Comparison of ENCODE assay signal across 18 cellular contexts in genomic region chr3:54966979-54967378, GRCh38. TPM values are rescaled to one million over a fixed set of nuclear protein-coding genes. Genes with fewer than 3 reads are reported as not detected.
"Had no signal": no experiment of that assay in that cellular context is flagged by ENCODE, and none has a peak within 500 bp of the region (broad histone marks: within the 10 kb centered on the region; RNA-seq: fewer than 3 reads in every experiment).

No MANE protein-coding gene starts in this region.

- H3K9me3 ChIP-seq: adrenal gland, suprapubic skin, upper lobe of left lung had no signal

- H3K4me3 ChIP-seq: adrenal gland, suprapubic skin, upper lobe of left lung had no signal

- ATAC-seq: activated CD8-positive, alpha-beta T cell treated with anti-CD3 and anti-CD28 coated beads, Interleukin-2, amount 10 ng/mL, durations not matched to agents 7 days and 5 days; esophagus mucosa; left ventricle myocardium superior; right cardiac atrium had no signal

- FAIRE-seq: colon had no signal

- H3K27ac ChIP-seq: adrenal gland, suprapubic skin, upper lobe of left lung had no signal

- H3K4me1 ChIP-seq: upper lobe of left lung had no signal

- DNase-seq: activated CD4-positive, alpha-beta T cell treated with anti-CD3 and anti-CD28 coated beads for 48 hours; activated CD8-positive, alpha-beta memory T cell treated with anti-CD3 and anti-CD28 coated beads, Interleukin-2, amount 50 U/mL, for 4 hours; activated CD8-positive, alpha-beta T cell treated with anti-CD3 and anti-CD28 coated beads, Interleukin-2, amount 10 ng/mL, durations not matched to agents 7 days and 5 days; activated effector memory CD4-positive, alpha-beta T cell treated with anti-CD3 and anti-CD28 coated beads, Interleukin-2, amount 50 U/mL, for 16 hours; activated T-cell treated with anti-CD3 and anti-CD28 coated beads, Interleukin-2, amount 50 U/mL, for 48 hours; adrenal gland; caudate nucleus; hippocampal formation; left ventricle myocardium superior; occipital lobe; right cardiac atrium; T-helper 9 cell; upper lobe of left lung had no signal

- H3K27me3 ChIP-seq: adrenal gland, suprapubic skin, upper lobe of left lung had no signal

- H3K36me3 ChIP-seq: adrenal gland, suprapubic skin, upper lobe of left lung had no signal

RNA-seq across cellular contexts. Expression of gene LRTM1, which starts 39.1 kb away (rescaled TPM):
- total RNA-seq: activated CD8-positive, alpha-beta T cell treated with anti-CD3 and anti-CD28 coated beads, Interleukin-2, amount 10 ng/mL, durations not matched to agents 7 days and 5 days; adrenal gland; esophagus mucosa; kidney epithelial cell; left ventricle myocardium superior; occipital lobe; progenitor cell of endocrine pancreas; right cardiac atrium; suprapubic skin; upper lobe of left lung had no signal
- polyA plus RNA-seq: right cardiac atrium had no signal
